ENCODE assay signal across 14 cellular contexts in the genomic region with DNA sequence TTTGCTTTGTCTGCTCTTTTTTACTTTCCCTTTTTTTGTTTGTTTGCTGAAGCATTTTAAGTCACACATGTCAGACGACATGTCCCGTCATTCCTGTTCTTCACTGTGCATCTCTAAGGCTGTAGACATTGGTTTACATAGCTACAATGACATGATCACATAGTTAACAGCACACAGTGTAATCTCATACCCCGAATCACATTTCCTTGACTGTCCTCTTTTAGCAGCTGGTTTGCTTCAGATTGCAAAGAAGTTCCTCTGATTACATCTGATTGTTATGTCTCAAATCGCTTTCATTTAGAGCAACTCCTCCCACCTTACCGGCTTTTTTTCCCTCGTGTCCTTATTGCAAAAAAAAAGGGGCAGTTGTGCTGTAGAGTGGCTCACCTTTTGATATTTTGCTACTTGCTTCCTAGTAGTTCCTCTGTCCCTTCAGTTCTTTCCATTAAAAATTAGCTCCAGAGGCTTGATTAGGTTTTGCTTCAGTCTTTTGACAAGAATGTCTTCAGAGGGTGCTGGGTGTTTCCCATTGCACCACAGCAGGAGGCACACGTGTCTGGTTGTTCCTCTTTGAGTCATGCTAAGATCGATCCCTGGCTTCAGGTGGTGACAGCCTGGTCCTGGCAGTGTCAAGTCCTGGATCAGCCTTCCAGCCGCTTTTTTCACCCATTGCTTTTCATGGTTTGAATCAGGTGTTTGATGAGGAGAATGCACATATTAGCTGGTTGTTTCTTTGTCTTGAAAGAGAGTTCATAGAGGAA. TPM values are rescaled to one million over a fixed set of nuclear protein-coding genes. Genes with fewer than 3 reads are reported as not detected.
DNase-seq lines count a peak whose midpoint lies in the region; ATAC-seq, FAIRE-seq and TF ChIP-seq lines count a peak whose summit lies in the region.
"Had no signal": no experiment of that assay in that cellular context is flagged by ENCODE, and none has a peak within 500 bp of the region (broad histone marks: within the 10 kb centered on the region; RNA-seq: fewer than 3 reads in every experiment).

No MANE protein-coding gene starts in this region.

- H3K9ac ChIP-seq in GM12878 (ENCODE audit: control insufficient read depth, insufficient read depth, low read length) (no peak overlapping the region), neural cell (ENCODE audit: low read length) (peak overlapping the region; percentile 13)

- DNase-seq in SIG-M5 treated with dmso at 0.1 percent for 504 hours (lab: John Stamatoyannopoulos, UW; ENCODE audit: unreplicated experiment) (peak; percentile 49), SIG-M5 (lab: John Stamatoyannopoulos, UW) (no peak), LNCaP clone FGC (ENCODE audit: low read depth) (peak; percentile 32), GM12878 (ENCODE audit: low read depth, low spot score) (no peak), stomach (no peak)
- no peak for DNase-seq in activated CD8-positive, alpha-beta memory T cell treated with anti-CD3 and anti-CD28 coated beads for 24 hours
- DNase-seq: GDM1, kidney glomerular epithelial cell, NCI-H524 treated with DMSO at 0.1 percent for 48 hours, T1000 had no signal

- TF ChIP-seq EP300 in GM12878 (IDR thresholded peaks at IDR 0.05; ENCODE audit: borderline replicate concordance in 1 of 2, control insufficient read depth in 1 of 2, low read depth in 2 of 2, low read length in 2 of 2), result no peak
- no peak for TF ChIP-seq EP300 in neural cell (conservative IDR thresholded peaks at IDR 0.05; ENCODE audit: poor library complexity, severe bottlenecking)
- no peak for TF ChIP-seq EP300 in stomach (IDR thresholded peaks at IDR 0.05)

- peaks cover 14% of the 10 kb centered on the region for H3K4me1 ChIP-seq in GM12878 (ENCODE audit: control insufficient read depth, insufficient read depth, low read length)
- H3K4me1 ChIP-seq in stomach, result peaks cover 0 to 44% (median 10%) of the 10 kb centered on the region in 4 donors
- H3K4me1 ChIP-seq: A549 had no signal

- ATAC-seq in GM12878 (peak; percentile 63), HG02798 (IDR thresholded peaks at IDR 0.05; ENCODE audit: poor library complexity, unreplicated experiment) (no peak)
- ATAC-seq: A549 had no signal

- H3K36me3 ChIP-seq in GM12878 (ENCODE audit: control insufficient read depth in 2 of 2, insufficient read depth in 2 of 2, low read length in 1 of 2) (peaks cover 5 to 20% of the 10 kb centered on the region in 2 experiments; a peak in 3 of 4 replicates), neural cell (ENCODE audit: insufficient read depth, low read length) (peaks cover 12% of the 10 kb centered on the region), stomach (peaks cover 19 to 77% (median 52%) of the 10 kb centered on the region in 4 donors)

- POLR2A ChIA-PET in GM12878 (lab: Charles Lee), result no interaction called here

- H3K27ac ChIP-seq in GM12878 (ENCODE audit: control insufficient read depth, insufficient read depth) (no peak overlapping the region), neural cell (ENCODE audit: low read length) (peak overlapping the region; percentile 44), stomach (no peak overlapping the region)
- H3K27ac ChIP-seq: A549 had no signal

- 73% methylated on average over 9 of the region's 9 CpGs for WGBS in GM12878 (ENCODE audit: insufficient coverage, insufficient replicate concordance, low lambda C conversion rate, missing lambda C conversion rate)
- WGBS in stomach, 5 donors, result 52 to 64% (median 59%) methylated on average over 9 of the region's 9 CpGs

- SMC1A ChIA-PET in GM12878 (lab: Charles Lee; ENCODE audit: uncharacterized antibody, unreplicated experiment), result interaction anchor here (1.7 kb wide), 1 partner anchor 13 kb away, joined by 3 read pairs; no protein-coding TSS in a partner anchor

- CTCF ChIA-PET in GM12878 (lab: Yijun Ruan, JAX), result interaction anchor here (1.0 to 1.1 kb wide), 2 partner anchors 24 to 764 kb away, joined by 3 read pairs; no protein-coding TSS in a partner anchor

- no peaks in the 10 kb centered on the region for H3K9me2 ChIP-seq in neural cell (ENCODE audit: insufficient read depth, low read length)

- H2AFZ ChIP-seq in GM12878 (ENCODE audit: control insufficient read depth, low read depth, low read length) (no peak overlapping the region), neural cell (ENCODE audit: low read depth, low read length) (no peak overlapping the region)

- no peak overlapping the region for H3K4me2 ChIP-seq in GM12878 (ENCODE audit: control insufficient read depth, insufficient read depth)
- H3K4me2 ChIP-seq in neural cell (ENCODE audit: low read length), result no peak overlapping the region
- H3K4me2 ChIP-seq: A549 had no signal

- H3K27me3 ChIP-seq in GM12878 (replicated peaks in 1 of 2; ENCODE audit: control insufficient read depth in 2 of 2, insufficient read depth in 2 of 2, low read length in 1 of 2), result no peaks in the 10 kb centered on the region
- H3K27me3 ChIP-seq in neural cell (ENCODE audit: insufficient read depth, low read depth, low read length), result no peaks in the 10 kb centered on the region
- no peaks in the 10 kb centered on the region for H3K27me3 ChIP-seq in stomach

- TF ChIP-seq CTCF in LNCaP clone FGC (IDR thresholded peaks at IDR 0.05; ENCODE audit: control insufficient read depth, extremely low read depth, insufficient read depth) (no peak), GM12878 (IDR thresholded peaks at IDR 0.05 in 2 of 3, conservative IDR thresholded peaks at IDR 0.05 in 1 of 3; ENCODE audit: control insufficient read depth in 2 of 3, extremely low read depth in 1 of 3, insufficient read depth in 1 of 3, low read depth in 3 of 3, low read length in 3 of 3) (no peak), neural cell (IDR thresholded peaks at IDR 0.05; ENCODE audit: poor library complexity, severe bottlenecking) (no peak), stomach (IDR thresholded peaks at IDR 0.05) (no peak)

- no peaks in the 10 kb centered on the region for H3F3A ChIP-seq in neural cell (ENCODE audit: insufficient read depth, low read length, poor library complexity, severe bottlenecking)

- RAD21 ChIA-PET in GM12878 (lab: Charles Lee; ENCODE audit: unreplicated experiment), result no interaction called here

- in situ Hi-C loops in GM12878 (cut with MboI), result no loop called here

- no peak; the same call in 1 of the 2 replicates for TF ChIP-seq RAD21 in GM12878 (IDR thresholded peaks at IDR 0.05; ENCODE audit: insufficient read depth, low read depth, low read length)
- no peak for TF ChIP-seq RAD21 in neural cell (conservative IDR thresholded peaks at IDR 0.05)

- H3K4me3 ChIP-seq in LNCaP clone FGC (ENCODE audit: low read depth, low read length) (no peak overlapping the region), GM12878 (no peak overlapping the region), neural cell (ENCODE audit: low read length) (peak overlapping the region; percentile 17), stomach (no peak overlapping the region)
- H3K4me3 ChIP-seq: A549 had no signal

- intact Hi-C loops in GM12878 (cut with micrococcal nuclease; ENCODE audit: unreplicated experiment), result no loop called here
- intact Hi-C loops in stomach (cut with DNase I; ENCODE audit: low total_unique reads), result no loop called here

- no peaks in the 10 kb centered on the region for H3K9me3 ChIP-seq in GM12878 (replicated peaks; ENCODE audit: control insufficient read depth, insufficient read depth, low read length)
- H3K9me3 ChIP-seq in neural cell (ENCODE audit: low read length), result no peaks in the 10 kb centered on the region
- no peaks in the 10 kb centered on the region for H3K9me3 ChIP-seq in stomach
- H3K9me3 ChIP-seq: A549 had no signal

- H4K20me1 ChIP-seq in GM12878 (ENCODE audit: control insufficient read depth, insufficient read depth) (no peaks in the 10 kb centered on the region), neural cell (ENCODE audit: insufficient read depth) (no peaks in the 10 kb centered on the region)

- TF ChIP-seq POLR2A in GM12878 (IDR thresholded peaks at IDR 0.05; ENCODE audit: low read depth, low read length) (no peak), stomach (IDR thresholded peaks at IDR 0.05) (no peak)

- H3K79me2 ChIP-seq in GM12878 (ENCODE audit: control insufficient read depth, insufficient read depth, low read length) (no peaks in the 10 kb centered on the region; the same call in 1 of the 2 replicates), neural cell (replicated peaks; ENCODE audit: insufficient read depth, low read length) (no peaks in the 10 kb centered on the region)

- no peak for FAIRE-seq in GM12878 (lab: Jason Lieb, UNC)
- FAIRE-seq: A549, endothelial cell of umbilical vein had no signal

- BruUV-seq in GM12878 (replicated peaks; lab: Mats Ljungman, UMichigan), result no TSS peak

RNA-seq across cellular contexts. Expression of a gene that starts 35.0 kb away (rescaled TPM):
- 57.8 and 60.9 TPM in 2 replicates for total RNA-seq in GM12878 (2013; cell fraction: nucleolus; rRNA removed)
- total RNA-seq in GM12878 (2014; rRNA removed) (22.4 and 26.6 TPM in 2 replicates), GM12878 (2014; rRNA removed; fragmentation: Illumina TruSeq; extraction: Trizol) (45.1 and 47.8 TPM in 2 replicates), GM12878 (2021) (51.0 and 59.3 TPM in 2 replicates), stomach (100 to 1,000 TPM in 2 of 5 donors, 10 to 100 TPM in 3; 42.6 to 224 (median 89.6) TPM)
- polyA plus RNA-seq in GM12878 (2011; ENCODE audit: low read depth), result 17.2 TPM
- polyA plus RNA-seq in GM12878 (2011; rRNA removed) (53.2 and 67.8 TPM in 2 replicates), GM12878 (2014; fragmentation: Illumina TruSeq; extraction: Trizol) (65.6 and 70.4 TPM in 2 replicates), GM12878 (2014; fragmentation: Nextera tagmentation; extraction: Ambion mirVana) (1 to 10 TPM; 1.8 to 8.5 TPM), GM12878 (2014; rRNA removed) (30.0 and 39.2 TPM in 2 replicates), GM12878 (2016; fragmentation: Nextera tagmentation; extraction: Ambion mirVana) (10 to 100 TPM; 18.3 to 21.6 TPM), neural cell (146 and 152 TPM in 2 replicates), stomach (10 to 100 TPM; 16.5 to 50.3 (median 45.4) TPM)
- 29.8 and 30.4 TPM in 2 replicates for polyA plus RNA-seq in GM12878 (2011; cell fraction: cytosol; rRNA removed)
- polyA plus RNA-seq in GM12878 (2011; cell fraction: nucleus; rRNA removed), result 39.7 and 43.6 TPM in 2 replicates
- polyA plus RNA-seq in GM12878 (2012), result 26.4 and 27.4 TPM in 2 replicates
- polyA minus RNA-seq in GM12878 (2011; rRNA and poly(A)+ RNA removed), result 31.5 and 33.5 TPM in 2 replicates
- polyA minus RNA-seq in GM12878 (2011; cell fraction: cytosol; rRNA and poly(A)+ RNA removed), result 9.9 and 13.8 TPM in 2 replicates
- polyA minus RNA-seq in GM12878 (2011; cell fraction: nucleus; rRNA and poly(A)+ RNA removed), result 37.7 and 52.3 TPM in 2 replicates
- 149 and 186 TPM in 2 replicates for polyA minus RNA-seq in neural cell

RNA-seq across cellular contexts. Expression of a gene that starts 35.4 kb away (rescaled TPM):
- total RNA-seq in GM12878 (2013; cell fraction: nucleolus; rRNA removed), result 2.6 and 2.7 TPM in 2 replicates
- total RNA-seq in GM12878 (2014; rRNA removed) (2.9 and 4.8 TPM in 2 replicates), GM12878 (2014; rRNA removed; fragmentation: Illumina TruSeq; extraction: Trizol) (3.5 and 3.7 TPM in 2 replicates), GM12878 (2021) (11.8 and 12.8 TPM in 2 replicates), stomach (10 to 100 TPM in 3 of 5 donors, 1 to 10 TPM in 2; 3.5 to 30.4 (median 12.3) TPM)
- polyA plus RNA-seq in GM12878 (2011; ENCODE audit: low read depth), result 4.2 TPM
- polyA plus RNA-seq in GM12878 (2011; rRNA removed) (0.61 and 0.96 TPM in 2 replicates), GM12878 (2014; fragmentation: Illumina TruSeq; extraction: Trizol) (2.6 and 7.1 TPM in 2 replicates), GM12878 (2014; fragmentation: Nextera tagmentation; extraction: Ambion mirVana) (under 1 TPM; 0.53 to 0.82 TPM), GM12878 (2014; rRNA removed) (9.5 and 10.6 TPM in 2 replicates), GM12878 (2016; fragmentation: Nextera tagmentation; extraction: Ambion mirVana) (1 to 10 TPM; 2.2 to 6.6 TPM), neural cell (11.3 and 12.4 TPM in 2 replicates), stomach (10 to 100 TPM; 21.7 to 32.6 (median 23.8) TPM)
- 0.47 and 0.69 TPM in 2 replicates for polyA plus RNA-seq in GM12878 (2011; cell fraction: cytosol; rRNA removed)
- 2.0 and 2.1 TPM in 2 replicates for polyA plus RNA-seq in GM12878 (2011; cell fraction: nucleus; rRNA removed)
- 6.1 and 6.7 TPM in 2 replicates for polyA plus RNA-seq in GM12878 (2012)
- polyA minus RNA-seq in GM12878 (2011; rRNA and poly(A)+ RNA removed), result 0.44 and 0.46 TPM in 2 replicates
- polyA minus RNA-seq in GM12878 (2011; cell fraction: cytosol; rRNA and poly(A)+ RNA removed), result 1.2 TPM in 1 of 2 replicates, not detected in the other
- polyA minus RNA-seq in GM12878 (2011; cell fraction: nucleus; rRNA and poly(A)+ RNA removed), result 1.2 and 3.5 TPM in 2 replicates
- 38.5 and 50.9 TPM in 2 replicates for polyA minus RNA-seq in neural cell

Comparison
In these comparisons a context has a peak if more than half of its experiments do, and no peak if none do; other contexts are left out.
1. DNase-seq: peak in SIG-M5 treated with dmso at 0.1 percent for 504 hours (single experiment) and LNCaP clone FGC (single experiment); none in SIG-M5 (single experiment), GM12878 (single experiment), stomach (single experiment) and activated CD8-positive, alpha-beta memory T cell treated with anti-CD3 and anti-CD28 coated beads for 24 hours (single experiment).